In the genomic region with DNA sequence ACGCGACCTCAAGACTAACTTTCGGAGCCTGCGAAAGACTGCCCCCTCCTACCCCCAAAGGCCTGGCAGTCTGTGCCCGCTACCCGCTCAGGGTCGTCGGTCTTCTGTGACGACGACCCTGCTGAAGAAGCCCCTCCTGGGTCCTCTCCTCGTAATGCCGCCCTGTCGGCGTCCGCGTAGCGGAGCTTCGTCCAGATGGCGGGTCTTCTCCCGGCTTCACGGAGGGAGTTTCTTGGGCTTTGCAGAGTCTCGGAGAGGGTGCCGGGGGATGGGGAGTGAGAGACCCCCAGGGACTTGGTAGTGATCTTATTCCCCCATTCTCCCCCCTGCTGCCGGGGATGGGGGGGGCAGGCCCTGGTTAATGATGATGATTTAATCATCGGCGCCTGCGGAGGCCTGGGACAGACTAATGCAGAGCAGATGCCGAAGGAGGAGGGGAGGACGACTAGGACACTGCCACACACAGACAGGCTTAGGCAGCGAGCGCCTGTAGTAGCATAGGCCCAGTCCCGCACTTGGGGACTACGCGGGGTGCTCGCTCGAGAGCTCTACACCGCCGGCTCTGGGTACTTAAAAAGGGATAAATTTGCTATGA, we compare ENCODE assay signal across 8 cellular contexts. TPM values are rescaled to one million over a fixed set of nuclear protein-coding genes. Genes with fewer than 3 reads are reported as not detected.
DNase-seq lines count a peak whose midpoint lies in the region; TF ChIP-seq lines count a peak whose summit lies in the region.

No MANE protein-coding gene starts in this region.

- TF ChIP-seq POLR2A in ovary (IDR thresholded peaks at IDR 0.05), result no peak

- peaks cover 15% of the 10 kb centered on the region for H3K36me3 ChIP-seq in CD4-positive, alpha-beta memory T cell (ENCODE audit: insufficient read depth, low read length)
- H3K36me3 ChIP-seq in KMS-11 (ENCODE audit: insufficient read depth) (no peaks in the 10 kb centered on the region), ovary (no peaks in the 10 kb centered on the region)

- peaks cover 13% of the 10 kb centered on the region for H3K79me2 ChIP-seq in KMS-11 (ENCODE audit: insufficient read depth, low read depth)

- POLR2A ChIA-PET in CD4-positive, alpha-beta memory T cell (lab: Charles Lee; ENCODE audit: partially characterized antibody), result interaction anchor here (1.5 to 7.0 kb wide), 8 partner anchors 8 to 87 kb away, joined by 6 to 60 read pairs (median 18); a partner anchor contains a TSS
- POLR2A ChIA-PET in activated CD4-positive, alpha-beta memory T cell treated with anti-CD3 and anti-CD28 coated beads for 36 hours (lab: Charles Lee), result interaction anchor here (1.1 to 1.9 kb wide), 2 partner anchors 11 to 21 kb away, joined by 4 to 6 read pairs; no protein-coding TSS in a partner anchor

- H3K27ac ChIP-seq in CD4-positive, alpha-beta memory T cell (ENCODE audit: low read depth, low read length), result peak overlapping the region; percentile 98
- H3K27ac ChIP-seq in KMS-11 (no peak overlapping the region; the same call in 1 of the 2 replicates), ovary (peak overlapping the region; percentile 98 to 99)

- WGBS in ovary, 3 donors, result 12 to 15% (median 13%) methylated on average over 35 to 38 of the region's 38 CpGs

- peaks cover 18 to 60% (median 41%) of the 10 kb centered on the region in 4 donors for H3K4me1 Mint-ChIP-seq in CD4-positive, alpha-beta memory T cell
- H3K4me1 Mint-ChIP-seq in activated CD4-positive, alpha-beta memory T cell treated with anti-CD3 and anti-CD28 coated beads for 36 hours (ENCODE audit: low read depth), result peaks cover 41% of the 10 kb centered on the region

- H3K4me1 ChIP-seq in CD4-positive, alpha-beta memory T cell (ENCODE audit: insufficient read depth, low read length), result peaks cover 33% of the 10 kb centered on the region
- peaks cover 19% of the 10 kb centered on the region for H3K4me1 ChIP-seq in KMS-11 (ENCODE audit: low read depth, poor library complexity, severe bottlenecking)
- H3K4me1 ChIP-seq in ovary (ENCODE audit: insufficient read depth), result peaks cover 5% of the 10 kb centered on the region

- H3K27ac Mint-ChIP-seq in CD4-positive, alpha-beta memory T cell, result peak overlapping the region; percentile 97 to 100 (median 100)
- peak overlapping the region; percentile 98 for H3K27ac Mint-ChIP-seq in activated CD4-positive, alpha-beta memory T cell treated with anti-CD3 and anti-CD28 coated beads for 36 hours

- no peaks in the 10 kb centered on the region for H3K9me3 ChIP-seq in CD4-positive, alpha-beta memory T cell (ENCODE audit: control insufficient read depth in 1 of 2, low read length in 2 of 2)
- no peaks in the 10 kb centered on the region for H3K9me3 ChIP-seq in ovary

- H3K36me3 Mint-ChIP-seq in CD4-positive, alpha-beta memory T cell, result peaks cover 30 to 34% of the 10 kb centered on the region in 2 donors
- H3K36me3 Mint-ChIP-seq in activated CD4-positive, alpha-beta memory T cell treated with anti-CD3 and anti-CD28 coated beads for 36 hours, result peaks cover 30% of the 10 kb centered on the region

- peaks cover 15 to 44% of the 10 kb centered on the region in 2 donors for H3K27me3 Mint-ChIP-seq in CD4-positive, alpha-beta memory T cell
- peaks cover 34% of the 10 kb centered on the region for H3K27me3 Mint-ChIP-seq in activated CD4-positive, alpha-beta memory T cell treated with anti-CD3 and anti-CD28 coated beads for 36 hours

- no peak for DNase-seq in CD4-positive, alpha-beta memory T cell
- DNase-seq in GM20000 (ENCODE audit: low spot score) (peak; percentile 49), fibroblast of the aortic adventitia (ENCODE audit: low read depth) (no peak), ovary (peak in 3 of 5 donors; percentile 49 to 60 (median 51)), mucosa of gallbladder (ENCODE audit: low spot score) (no peak)
- DNase-seq in activated CD4-positive, alpha-beta memory T cell treated with anti-CD3 and anti-CD28 coated beads for 36 hours, result no peak
- DNase-seq in stimulated activated CD4-positive, alpha-beta T cell treated with anti-CD3 and anti-CD28 coated beads, Interleukin-4, amount 100 ng/mL, for 24 hours, result no peak

- H4K20me1 ChIP-seq in KMS-11 (ENCODE audit: insufficient read depth), result no peaks in the 10 kb centered on the region

- H3K4me2 ChIP-seq in KMS-11, result peak overlapping the region; percentile 81

- H3K9ac ChIP-seq in KMS-11, result peak overlapping the region; percentile 86

- CTCF ChIA-PET in CD4-positive, alpha-beta memory T cell (lab: Charles Lee; ENCODE audit: partially characterized antibody), result interaction anchor here (0.5 to 2.1 kb wide), 6 partner anchors 22 to 87 kb away, joined by 3 to 9 read pairs (median 3); a partner anchor contains a TSS
- CTCF ChIA-PET in activated CD4-positive, alpha-beta memory T cell treated with anti-CD3 and anti-CD28 coated beads for 36 hours (lab: Charles Lee), result interaction anchor here (1.0 to 2.0 kb wide), 2 partner anchors 25 to 59 kb away, joined by 3 to 7 read pairs; a partner anchor contains a TSS

- intact Hi-C loops in CD4-positive, alpha-beta memory T cell (cut with micrococcal nuclease), result loop anchor here (1.0 to 2.0 kb wide), 5 partner anchors 21 to 53 kb away; a partner anchor contains a TSS
- intact Hi-C loops in activated CD4-positive, alpha-beta memory T cell treated with anti-CD3 and anti-CD28 coated beads for 36 hours (cut with micrococcal nuclease), result loop anchor here (1.0 kb wide), 4 partner anchors 7 to 50 kb away; a partner anchor contains a TSS
- intact Hi-C loops in ovary (cut with DNase I), result loop anchor here in 1 of 4 donors (10.0 kb wide), 1 partner anchor 77 kb away; no protein-coding TSS in a partner anchor

- H3K9me3 Mint-ChIP-seq in CD4-positive, alpha-beta memory T cell, result peaks cover 0 to 4% (median 0%) of the 10 kb centered on the region in 8 donors
- no peaks in the 10 kb centered on the region for H3K9me3 Mint-ChIP-seq in activated CD4-positive, alpha-beta memory T cell treated with anti-CD3 and anti-CD28 coated beads for 36 hours

- H2AFZ ChIP-seq in KMS-11 (ENCODE audit: low read depth), result peak overlapping the region; percentile 99

- H3K4me3 Mint-ChIP-seq in CD4-positive, alpha-beta memory T cell, result peak overlapping the region; percentile 98 to 100 (median 100)
- H3K4me3 Mint-ChIP-seq in activated CD4-positive, alpha-beta memory T cell treated with anti-CD3 and anti-CD28 coated beads for 36 hours, result peak overlapping the region; percentile 91

- H3K4me3 ChIP-seq in CD4-positive, alpha-beta memory T cell (ENCODE audit: low read length in 2 of 2), result peak overlapping the region; percentile 83 to 97
- peak overlapping the region; percentile 84 for H3K4me3 ChIP-seq in KMS-11 (IDR thresholded peaks at IDR 0.05; ENCODE audit: insufficient read depth, low read depth, low read length)
- H3K4me3 ChIP-seq in fibroblast of the aortic adventitia (ENCODE audit: low read depth, low read length), result peak overlapping the region; percentile 100
- peak overlapping the region; percentile 71 for H3K4me3 ChIP-seq in ovary

- TF ChIP-seq CTCF in GM20000 (IDR thresholded peaks at IDR 0.05; ENCODE audit: extremely low read depth, missing control alignments), result no peak
- no peak for TF ChIP-seq CTCF in KMS-11 (conservative IDR thresholded peaks at IDR 0.05; ENCODE audit: low read depth, low read length)
- TF ChIP-seq CTCF in fibroblast of the aortic adventitia (IDR thresholded peaks at IDR 0.05; ENCODE audit: insufficient read depth, low read length), result no peak
- no peak for TF ChIP-seq CTCF in ovary (IDR thresholded peaks at IDR 0.05)

- TF ChIP-seq EP300 in ovary (IDR thresholded peaks at IDR 0.05), result no peak

- H3K27me3 ChIP-seq in CD4-positive, alpha-beta memory T cell (ENCODE audit: insufficient read depth, low read length), result peaks cover 13% of the 10 kb centered on the region
- peaks cover 23% of the 10 kb centered on the region for H3K27me3 ChIP-seq in KMS-11 (ENCODE audit: insufficient read depth, low read depth)
- no peaks in the 10 kb centered on the region for H3K27me3 ChIP-seq in ovary

RNA-seq across cellular contexts. Expression of a gene that starts 0.5 kb away (rescaled TPM):
- total RNA-seq in CD4-positive, alpha-beta memory T cell, result 10 to 100 TPM; 31.1 to 42.2 TPM
- polyA plus RNA-seq in CD4-positive, alpha-beta memory T cell, result 10 to 100 TPM; 10.4 to 16.7 TPM
- total RNA-seq in activated CD4-positive, alpha-beta memory T cell treated with anti-CD3 and anti-CD28 coated beads for 36 hours, result 10 to 100 TPM; 22.6 to 26.0 TPM
- 27.5 and 28.9 TPM in 2 replicates for total RNA-seq in fibroblast of the aortic adventitia (ENCODE audit: low replicate concordance)
- total RNA-seq in ovary, result 10 to 100 TPM in 5 of 7 donors, 1 to 10 TPM in 2; 9.3 to 24.3 (median 12.2) TPM
- polyA plus RNA-seq in ovary, result 10 to 100 TPM; 14.9 to 23.4 TPM
- total RNA-seq in mucosa of gallbladder, result 35.3 TPM

RNA-seq across cellular contexts. Expression of a gene that starts 6.2 kb away (rescaled TPM):
- under 1 TPM; 0.52 to 0.53 TPM for total RNA-seq in CD4-positive, alpha-beta memory T cell
- under 1 TPM; 0.14 to 0.33 TPM for polyA plus RNA-seq in CD4-positive, alpha-beta memory T cell
- total RNA-seq in activated CD4-positive, alpha-beta memory T cell treated with anti-CD3 and anti-CD28 coated beads for 36 hours, result under 1 TPM; 0.52 to 0.94 TPM
- total RNA-seq in fibroblast of the aortic adventitia (ENCODE audit: low replicate concordance) (not detected in 2 replicates), ovary (not detected), mucosa of gallbladder (0.12 TPM)
- not detected for polyA plus RNA-seq in ovary

RNA-seq across cellular contexts. Expression of a gene that starts 8.6 kb away (rescaled TPM):
- total RNA-seq in CD4-positive, alpha-beta memory T cell, result under 1 TPM in 1 of 2 experiments, not detected in 1; 0.30 TPM
- under 1 TPM in 1 of 2 donors, not detected in 1; 0.23 TPM for polyA plus RNA-seq in CD4-positive, alpha-beta memory T cell
- under 1 TPM; 0.52 to 0.63 TPM for total RNA-seq in activated CD4-positive, alpha-beta memory T cell treated with anti-CD3 and anti-CD28 coated beads for 36 hours
- total RNA-seq in fibroblast of the aortic adventitia (ENCODE audit: low replicate concordance) (2.0 and 3.0 TPM in 2 replicates), ovary (1 to 10 TPM in 1 of 7 donors, under 1 TPM in 3, not detected in 3; 0.15 to 1.2 (median 0.28) TPM), mucosa of gallbladder (3.3 TPM)
- polyA plus RNA-seq in ovary, result under 1 TPM in 1 of 2 donors, not detected in 1; 0.15 TPM

RNA-seq across cellular contexts. Expression of a gene that starts 18.0 kb away (rescaled TPM):
- total RNA-seq in CD4-positive, alpha-beta memory T cell, result under 1 TPM; 0.35 to 0.44 TPM
- not detected for polyA plus RNA-seq in CD4-positive, alpha-beta memory T cell
- under 1 TPM; 0.33 to 0.56 TPM for total RNA-seq in activated CD4-positive, alpha-beta memory T cell treated with anti-CD3 and anti-CD28 coated beads for 36 hours
- total RNA-seq in fibroblast of the aortic adventitia (ENCODE audit: low replicate concordance) (0.27 TPM in 1 of 2 replicates, not detected in the other), ovary (1 to 10 TPM in 1 of 7 donors, under 1 TPM in 2, not detected in 4; 0.20 to 1.1 (median 0.24) TPM), mucosa of gallbladder (0.43 TPM)
- polyA plus RNA-seq in ovary, result under 1 TPM in 1 of 2 donors, not detected in 1; 0.06 TPM

RNA-seq across cellular contexts. Expression of a gene that starts 21.5 kb away (rescaled TPM):
- 100 to 1,000 TPM; 153 to 158 TPM for total RNA-seq in CD4-positive, alpha-beta memory T cell
- 100 to 1,000 TPM in 1 of 2 donors, 10 to 100 TPM in 1; 91.3 to 123 TPM for polyA plus RNA-seq in CD4-positive, alpha-beta memory T cell
- 10 to 100 TPM; 92.1 to 98.0 TPM for total RNA-seq in activated CD4-positive, alpha-beta memory T cell treated with anti-CD3 and anti-CD28 coated beads for 36 hours
- total RNA-seq in fibroblast of the aortic adventitia (ENCODE audit: low replicate concordance) (18.1 and 88.0 TPM in 2 replicates), ovary (100 to 1,000 TPM in 1 of 7 donors, 10 to 100 TPM in 6; 57.1 to 101 (median 70.4) TPM), mucosa of gallbladder (146 TPM)
- 10 to 100 TPM; 65.8 to 87.1 TPM for polyA plus RNA-seq in ovary

Comparison
In these comparisons a context has a peak if more than half of its experiments do, and no peak if none do; other contexts are left out.
1. DNase-seq: peak in GM20000 (single experiment) and ovary (3 of 5); none in CD4-positive, alpha-beta memory T cell (0 of 5), activated CD4-positive, alpha-beta memory T cell treated with anti-CD3 and anti-CD28 coated beads for 36 hours (single experiment), fibroblast of the aortic adventitia (single experiment), mucosa of gallbladder (single experiment) and stimulated activated CD4-positive, alpha-beta T cell treated with anti-CD3 and anti-CD28 coated beads, Interleukin-4, amount 100 ng/mL, for 24 hours (single experiment).
2. Peak in every context shown above with its lines, with median percentiles within 50 percentile points of each other: H3K4me3 ChIP-seq.